20 cellular contexts compared by ENCODE assay signal in the genomic region with DNA sequence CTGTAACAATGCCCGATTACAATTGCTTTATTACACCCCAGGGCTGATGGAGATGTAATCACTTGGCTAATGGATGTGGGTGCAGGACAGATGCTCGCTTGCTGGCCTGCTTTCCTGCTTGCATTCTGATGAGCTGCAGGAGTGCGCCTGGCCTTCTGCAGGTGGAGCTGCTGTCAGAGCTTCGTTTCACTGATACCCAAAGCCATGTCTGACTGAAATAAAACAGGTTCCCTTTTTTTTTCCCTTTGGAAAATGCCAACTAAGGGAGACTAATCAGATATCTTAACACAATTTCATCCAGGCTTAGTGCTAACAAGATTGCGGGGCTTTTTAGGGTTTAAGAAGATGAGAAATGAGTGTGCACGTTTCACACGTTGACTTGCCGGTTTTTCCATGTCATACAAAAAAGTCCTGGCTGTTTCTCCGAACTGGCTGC.
DNase-seq lines count a peak whose midpoint lies in the region; ATAC-seq and TF ChIP-seq lines count a peak whose summit lies in the region.
"Had no signal": no experiment of that assay in that cellular context is flagged by ENCODE, and none has a peak within 500 bp of the region (broad histone marks: within the 10 kb centered on the region; RNA-seq: fewer than 3 reads in every experiment).

No MANE protein-coding gene starts in this region.

- H3K4me1 ChIP-seq in rectal smooth muscle tissue (ENCODE audit: control insufficient read depth, insufficient read depth, low read length) = peaks cover 15% of the 10 kb centered on the region
- H3K4me1 ChIP-seq: lower lobe of right lung, Peyer's patch had no signal

- peak overlapping the region; percentile 74 for H3K27ac Mint-ChIP-seq in HFFc6
- H3K27ac Mint-ChIP-seq: activated CD4-positive, alpha-beta T cell treated with anti-CD3 and anti-CD28 coated beads, Interleukin-2, amount 10 ng/mL, durations not matched to agents 24 days and 14 days; dendritic cell treated with granulocyte-macrophage colony-stimulating factor and Interleukin-4, amounts not matched to agents 40 ng/mL and 50 ng/mL, for 4 days had no signal

- peaks cover 27% of the 10 kb centered on the region for H3K4me1 Mint-ChIP-seq in HFFc6 (ENCODE audit: low read depth)

- no peak for ATAC-seq in GM21529 (IDR thresholded peaks at IDR 0.05; ENCODE audit: unreplicated experiment)
- ATAC-seq: lower lobe of right lung had no signal

- no peak for DNase-seq in HFFc6
- DNase-seq in NCI-H748 (lab: John Stamatoyannopoulos, UW; ENCODE audit: unreplicated experiment) = peak; percentile 40
- peak; percentile 27 for DNase-seq in cerebellar cortex (ENCODE audit: low spot score)
- no peak for DNase-seq in SW480 (ENCODE audit: low spot score)
- no peak for DNase-seq in SIG-M5 treated with dmso at 0.1 percent for 504 hours (lab: John Stamatoyannopoulos, UW; ENCODE audit: unreplicated experiment)
- DNase-seq: activated CD4-positive, alpha-beta T cell treated with anti-CD3 and anti-CD28 coated beads, Interleukin-2, amount 10 ng/mL, durations not matched to agents 24 days and 14 days; activated naive CD4-positive, alpha-beta T cell; activated T-cell treated with anti-CD3 and anti-CD28 coated beads, Interleukin-2, amount 50 U/mL, for 48 hours; CD4-positive, alpha-beta memory T cell; kidney; lower lobe of right lung; NCI-H1048; NCI-H2029; Peyer's patch; stimulated activated CD8-positive, alpha-beta memory T cell treated with anti-CD3 and anti-CD28 coated beads, Interleukin-4, amount 100 ng/mL, for 48 hours; trophoblast cell had no signal

- peaks cover 1% of the 10 kb centered on the region; the same call in 1 of the 2 replicates for H3K27me3 Mint-ChIP-seq in HFFc6 (ENCODE audit: insufficient read depth)
- H3K27me3 Mint-ChIP-seq: activated CD4-positive, alpha-beta T cell treated with anti-CD3 and anti-CD28 coated beads, Interleukin-2, amount 10 ng/mL, durations not matched to agents 24 days and 14 days; CD4-positive, alpha-beta memory T cell; dendritic cell treated with granulocyte-macrophage colony-stimulating factor and Interleukin-4, amounts not matched to agents 40 ng/mL and 50 ng/mL, for 4 days had no signal

- peaks cover 28% of the 10 kb centered on the region for H3K36me3 Mint-ChIP-seq in HFFc6 (ENCODE audit: low read depth)

- H3K4me3 Mint-ChIP-seq in HFFc6 = peak overlapping the region; percentile 62
- H3K4me3 Mint-ChIP-seq: activated CD4-positive, alpha-beta T cell treated with anti-CD3 and anti-CD28 coated beads, Interleukin-2, amount 10 ng/mL, durations not matched to agents 24 days and 14 days; CD4-positive, alpha-beta memory T cell; dendritic cell treated with granulocyte-macrophage colony-stimulating factor and Interleukin-4, amounts not matched to agents 40 ng/mL and 50 ng/mL, for 4 days had no signal

- no peak overlapping the region for H3K9ac ChIP-seq in rectal smooth muscle tissue (ENCODE audit: low read length)

- peaks cover 4% of the 10 kb centered on the region for H3K36me3 ChIP-seq in rectal smooth muscle tissue (ENCODE audit: control insufficient read depth, insufficient read depth, low read length)

- no peak for TF ChIP-seq CTCF in HFFc6 (IDR thresholded peaks at IDR 0.05)

- no peak overlapping the region for H3K4me3 ChIP-seq in rectal smooth muscle tissue (ENCODE audit: low read length)
- H3K4me3 ChIP-seq: lower lobe of right lung, Peyer's patch had no signal

- H3K9me3 Mint-ChIP-seq in HFFc6 = peaks cover 9% of the 10 kb centered on the region
- H3K9me3 Mint-ChIP-seq: activated CD4-positive, alpha-beta T cell treated with anti-CD3 and anti-CD28 coated beads, Interleukin-2, amount 10 ng/mL, durations not matched to agents 24 days and 14 days; dendritic cell treated with granulocyte-macrophage colony-stimulating factor and Interleukin-4, amounts not matched to agents 40 ng/mL and 50 ng/mL, for 4 days had no signal

- peak overlapping the region; percentile 48 for H3K27ac ChIP-seq in rectal smooth muscle tissue (ENCODE audit: low read depth, low read length)
- H3K27ac ChIP-seq: lower lobe of right lung, Peyer's patch, VCaP had no signal

- H3K27me3 ChIP-seq in rectal smooth muscle tissue (ENCODE audit: control insufficient read depth, insufficient read depth, low read length) = no peaks in the 10 kb centered on the region
- H3K27me3 ChIP-seq: Peyer's patch had no signal

Comparison
In these comparisons a context has a peak if more than half of its experiments do, and no peak if none do; other contexts are left out.
1. DNase-seq: peak in NCI-H748 (single experiment) and cerebellar cortex (single experiment); none in HFFc6 (single experiment), SW480 (single experiment) and SIG-M5 treated with dmso at 0.1 percent for 504 hours (single experiment).